Comparison of ENCODE assay signal across 15 cellular contexts in genomic region chr1:226149806-226150205, GRCh38. TPM values are rescaled to one million over a fixed set of nuclear protein-coding genes. Genes with fewer than 3 reads are reported as not detected.
A peak's percentile ranks its signal among the peaks of the same experiment; 100 is the strongest.
DNase-seq lines count a peak whose midpoint lies in the region; ATAC-seq, FAIRE-seq and TF ChIP-seq lines count a peak whose summit lies in the region.
"Had no signal": no experiment of that assay in that cellular context is flagged by ENCODE, and none has a peak within 500 bp of the region (broad histone marks: within the 10 kb centered on the region; RNA-seq: fewer than 3 reads in every experiment).

No MANE protein-coding gene starts in this region.

- H3K79me1 ChIP-seq in mesenchymal stem cell (replicated peaks; ENCODE audit: low read length, poor library complexity, severe bottlenecking), result peaks cover 35% of the 10 kb centered on the region

- no peak for TF ChIP-seq EP300 in K562 (IDR thresholded peaks at IDR 0.05; ENCODE audit: low read length)

- H3K4me1 ChIP-seq in K562 (replicated peaks in 1 of 2; ENCODE audit: control insufficient read depth in 2 of 2, insufficient read depth in 2 of 2, low read length in 2 of 2) (no peaks in the 10 kb centered on the region), mesenchymal stem cell (ENCODE audit: control insufficient read depth, insufficient read depth, low read depth, low read length) (no peaks in the 10 kb centered on the region)

- no peak overlapping the region for H2BK15ac ChIP-seq in mesenchymal stem cell (ENCODE audit: low read depth, poor library complexity, severe bottlenecking)

- no peak overlapping the region for H3K14ac ChIP-seq in mesenchymal stem cell (ENCODE audit: low read length in 2 of 2)

- H3K27ac ChIP-seq in K562 (ENCODE audit: extremely low read depth, low read depth, low read length), result no peak overlapping the region
- no peak overlapping the region for H3K27ac ChIP-seq in mesenchymal stem cell (ENCODE audit: low read length, poor library complexity, severe bottlenecking)
- H3K27ac ChIP-seq: thoracic aorta had no signal

- TF ChIP-seq RAD21 in K562 (CRISPR knock-in tag; conservative IDR thresholded peaks at IDR 0.05 in 1 of 2, IDR thresholded peaks at IDR 0.05 in 1 of 2), result no peak

- H3K23ac ChIP-seq in mesenchymal stem cell (ENCODE audit: low read length in 2 of 2), result no peak overlapping the region

- CTCF ChIA-PET in K562 (lab: Yijun Ruan, JAX; ENCODE audit: low intra/inter-chr PET ratio), result interaction anchor here (0.6 kb wide), 1 partner anchor 24 kb away, joined by 3 read pairs; no protein-coding TSS in a partner anchor

- no peak overlapping the region for H3K18ac ChIP-seq in mesenchymal stem cell (ENCODE audit: low read depth in 1 of 2, low read length in 2 of 2)

- TF ChIP-seq CTCF in K562 (IDR thresholded peaks at IDR 0.05 in 2 of 3, conservative IDR thresholded peaks at IDR 0.05 in 1 of 3; ENCODE audit: insufficient read depth in 2 of 3, low read depth in 1 of 3, low read length in 3 of 3), result peak in 1 of 3 experiments; percentile 29; a peak in 2 of 6 replicates

- H4K20me1 ChIP-seq in K562 (replicated peaks; ENCODE audit: control insufficient read depth, insufficient read depth, low read length), result no peaks in the 10 kb centered on the region

- H3K79me2 ChIP-seq in K562 (ENCODE audit: control insufficient read depth, insufficient read depth, low read length), result no peaks in the 10 kb centered on the region

- no peak overlapping the region for H2BK5ac ChIP-seq in mesenchymal stem cell (ENCODE audit: low read depth, low read length, poor library complexity, severe bottlenecking)

- no peak overlapping the region for H2AK5ac ChIP-seq in mesenchymal stem cell (ENCODE audit: low read length, severe bottlenecking)

- 74% methylated on average over 4 of the region's 4 CpGs for WGBS in K562 (ENCODE audit: insufficient coverage, low coverage, missing lambda C conversion rate)
- WGBS in mesenchymal stem cell, result 95% methylated on average over 4 of the region's 4 CpGs

- H3K9ac ChIP-seq in K562 (ENCODE audit: insufficient read depth in 1 of 2, low read depth in 2 of 2, low read length in 2 of 2) (no peak overlapping the region), mesenchymal stem cell (ENCODE audit: low read length) (no peak overlapping the region)

- H4K8ac ChIP-seq in mesenchymal stem cell (ENCODE audit: low read length), result no peak overlapping the region

- H3K4me3 ChIP-seq in K562 (no peak overlapping the region), mesenchymal stem cell (ENCODE audit: insufficient read depth in 1 of 2, low read depth in 1 of 2, low read length in 2 of 2) (no peak overlapping the region)
- H3K4me3 ChIP-seq: thoracic aorta had no signal

- in situ Hi-C loops in KBM-7 (cut with MboI; ENCODE audit: low pct_unique_long_range_greater_than_20kb, low sequenced_read_pairs) (no loop called here), K562 (cut with MboI) (no loop called here)

- ATAC-seq in K562, result peak; percentile 81
- ATAC-seq in HG02642 (IDR thresholded peaks at IDR 0.05; ENCODE audit: poor library complexity, unreplicated experiment), result no peak

- no peak overlapping the region for H2BK120ac ChIP-seq in mesenchymal stem cell (ENCODE audit: low read depth, low read length)

- FAIRE-seq in K562 (lab: Jason Lieb, UNC), result no peak
- FAIRE-seq: colon, D721Med had no signal

- H3K4me2 ChIP-seq in K562 (ENCODE audit: insufficient read depth, low read length), result no peak overlapping the region
- H3K4me2 ChIP-seq in mesenchymal stem cell (ENCODE audit: low read length, poor library complexity, severe bottlenecking), result no peak overlapping the region

- H3K4ac ChIP-seq in mesenchymal stem cell (ENCODE audit: low read depth in 1 of 2, low read length in 2 of 2), result no peak overlapping the region

- H3K9me1 ChIP-seq in K562 (ENCODE audit: control insufficient read depth, insufficient read depth, low read length), result no peaks in the 10 kb centered on the region

- H2AFZ ChIP-seq in K562 (ENCODE audit: low read depth, low read length) (no peak overlapping the region), mesenchymal stem cell (ENCODE audit: low read depth, low read length) (no peak overlapping the region)

- no peak overlapping the region for H4K91ac ChIP-seq in mesenchymal stem cell (ENCODE audit: low read length)

- H3K36me3 ChIP-seq in K562 (ENCODE audit: control insufficient read depth, insufficient read depth, low read length) (peaks cover 77% of the 10 kb centered on the region), mesenchymal stem cell (ENCODE audit: control insufficient read depth in 1 of 2, insufficient read depth in 2 of 2, low read depth in 1 of 2, low read length in 2 of 2) (peaks cover 16 to 91% of the 10 kb centered on the region in 2 experiments)

- POLR2A ChIA-PET in K562 (lab: Yijun Ruan, JAX), result interaction anchor here (0.6 to 1.5 kb wide), 6 partner anchors 16 to 647 kb away, joined by 3 to 4 read pairs (median 3); no protein-coding TSS in a partner anchor

- no peaks in the 10 kb centered on the region for H3K9me3 ChIP-seq in K562 (replicated peaks; ENCODE audit: control insufficient read depth, insufficient read depth, low read depth, low read length)
- H3K9me3 ChIP-seq in mesenchymal stem cell (ENCODE audit: control insufficient read depth, low read length), result no peaks in the 10 kb centered on the region
- H3K9me3 ChIP-seq: thoracic aorta had no signal

- intact Hi-C loops in K562 (cut with micrococcal nuclease), result no loop called here

- H3K27me3 ChIP-seq in K562 (ENCODE audit: control insufficient read depth in 2 of 2, insufficient read depth in 2 of 2, low read length in 2 of 2) (no peaks in the 10 kb centered on the region), mesenchymal stem cell (ENCODE audit: control insufficient read depth in 1 of 2, insufficient read depth in 1 of 2, low read length in 2 of 2) (no peaks in the 10 kb centered on the region)

- DNase-seq in EH (ENCODE audit: low read depth), result peak; percentile 27
- DNase-seq in KBM-7, result peak; percentile 17
- no peak for DNase-seq in K562 (ENCODE audit: extremely low read depth in 1 of 4, low spot score in 3 of 4)
- peak; percentile 64 for DNase-seq in mesenchymal stem cell
- DNase-seq in NCI-H524 treated with DMSO at 0.1 percent for 48 hours (lab: John Stamatoyannopoulos, UW), result no peak
- no peak for DNase-seq in NCI-H2081 treated with DMSO at 0.1 percent for 48 hours (lab: John Stamatoyannopoulos, UW)
- DNase-seq in activated CD8-positive, alpha-beta memory T cell treated with anti-CD3 and anti-CD28 coated beads, Interleukin-2, amount 50 U/mL, for 48 hours, result no peak
- DNase-seq: activated T-cell treated with anti-CD3 and anti-CD28 coated beads for 4 hours, Kasumi-1, NCI-H2171, SW 1271 had no signal

- TF ChIP-seq POLR2A in K562 (conservative IDR thresholded peaks at IDR 0.05), result no peak

- no TSS peak for BruUV-seq in K562 (replicated peaks; lab: Mats Ljungman, UMichigan)

- no peak overlapping the region for H2BK12ac ChIP-seq in mesenchymal stem cell (ENCODE audit: low read length in 2 of 2)

TF ChIP-seq in K562, 482 proteins besides CTCF, POLR2A, EP300 and RAD21 (continues in another document):
- TF ChIP-seq ZNF384 (IDR thresholded peaks at IDR 0.05; ENCODE audit: low read depth, low read length) (peak; percentile 91), NFRKB (IDR thresholded peaks at IDR 0.05; ENCODE audit: low read depth) (no peak), CEBPG (CRISPR knock-in tag; IDR thresholded peaks at IDR 0.05) (peak; percentile 67), CEBPG (tag; conservative IDR thresholded peaks at IDR 0.05 in 1 of 2, IDR thresholded peaks at IDR 0.05 in 1 of 2) (0 out of 4 replicates have a peak, but pooled peaks of 1 of the 2 experiments have one; percentile 31), ESRRA (IDR thresholded peaks at IDR 0.05; ENCODE audit: borderline replicate concordance, low read depth) (0 out of 2 replicates have a peak, but pooled peaks have one; percentile 28)

RNA-seq across cellular contexts. Expression of gene ACBD3, which starts 36.7 kb away (rescaled TPM):
- total RNA-seq in K562 (2011; cell fraction: chromatin; rRNA removed; ENCODE audit: low replicate concordance), result 12.5 and 40.3 TPM in 2 replicates
- 8.8 and 12.5 TPM in 2 replicates for total RNA-seq in K562 (2011; cell fraction: nucleolus; rRNA removed)
- total RNA-seq in K562 (2011; cell fraction: nucleoplasm; rRNA removed), result 21.6 and 27.1 TPM in 2 replicates
- total RNA-seq in K562 (2014; rRNA removed) (25.4 and 31.4 TPM in 2 replicates), K562 (2014; rRNA removed; fragmentation: Illumina TruSeq; extraction: Trizol) (31.4 and 35.5 TPM in 2 replicates), K562 (2015; rRNA removed; fragmentation: Illumina TruSeq; extraction: Trizol) (26.1 and 26.9 TPM in 2 replicates), K562 (2021) (27.6 and 30.7 TPM in 2 replicates)
- polyA plus RNA-seq in K562 (2011; rRNA removed) (36.7 and 37.6 TPM in 2 replicates), K562 (2014; fragmentation: Illumina TruSeq; extraction: Trizol) (25.4 and 32.1 TPM in 2 replicates), K562 (2014; fragmentation: Nextera tagmentation; extraction: Ambion mirVana) (10 to 100 TPM; 11.1 to 14.3 TPM), K562 (2014; rRNA removed) (21.4 and 21.5 TPM in 2 replicates)
- polyA plus RNA-seq in K562 (2011; cell fraction: cytosol; rRNA removed), result 10.1 and 21.5 TPM in 2 replicates
- 8.9 and 13.8 TPM in 2 replicates for polyA plus RNA-seq in K562 (2011; cell fraction: nucleus; rRNA removed)
- polyA plus RNA-seq in K562 (2012), result 22.8 and 22.9 TPM in 2 replicates
- 55.5 and 66.5 TPM in 2 replicates for polyA minus RNA-seq in K562 (2011; rRNA and poly(A)+ RNA removed)
- 23.8 and 29.6 TPM in 2 replicates for polyA minus RNA-seq in K562 (2011; cell fraction: cytosol; rRNA and poly(A)+ RNA removed)
- 7.1 and 15.3 TPM in 2 replicates for polyA minus RNA-seq in K562 (2011; cell fraction: nucleus; rRNA and poly(A)+ RNA removed)
- polyA plus RNA-seq in mesenchymal stem cell (2013, experiment 1 of 2), result 48.4 TPM
- 49.5 TPM for polyA plus RNA-seq in mesenchymal stem cell (2013, experiment 2 of 2)

Comparison
In these comparisons a context has a peak if more than half of its experiments do, and no peak if none do; other contexts are left out.
1. DNase-seq: peak in EH (single experiment), KBM-7 (single experiment) and mesenchymal stem cell (single experiment); none in K562 (0 of 4), NCI-H524 treated with DMSO at 0.1 percent for 48 hours (single experiment), NCI-H2081 treated with DMSO at 0.1 percent for 48 hours (single experiment) and activated CD8-positive, alpha-beta memory T cell treated with anti-CD3 and anti-CD28 coated beads, Interleukin-2, amount 50 U/mL, for 48 hours (single experiment).